Comparison of ENCODE assay signal across 37 cellular contexts in genomic region chr13:93293716-93294115, GRCh38.
"Had no signal": no experiment of that assay in that cellular context is flagged by ENCODE, and none has a peak within 500 bp of the region (broad histone marks: within the 10 kb centered on the region; RNA-seq: fewer than 3 reads in every experiment).

No MANE protein-coding gene starts in this region.

- H3K9me3 Mint-ChIP-seq: activated CD4-positive, alpha-beta memory T cell treated with anti-CD3 and anti-CD28 coated beads for 36 hours; activated CD8-positive, alpha-beta T cell treated with anti-CD3 and anti-CD28 coated beads for 36 hours; activated naive CD4-positive, alpha-beta T cell treated with anti-CD3 and anti-CD28 coated beads for 36 hours; activated T-cell treated with anti-CD3 and anti-CD28 coated beads, Interleukin-2, amount 50 U/mL, for 4 hours; T-helper 1 cell treated with Interleukin-12 subunit alpha and Interleukin-12 subunit beta and Interleukin-4 antibody, amounts not matched to agents 30 μg/mL and 1 μg/mL, for 36 hours; T-helper 2 cell treated with Interferon-gamma antibody and Interleukin-4, amounts not matched to agents 5 μg/mL and 100 μg/mL, for 36 hours had no signal

- ATAC-seq: activated CD4-positive, alpha-beta T cell treated with anti-CD3 and anti-CD28 coated beads for 36 hours; activated CD4-positive, CD25-positive, alpha-beta regulatory T cell treated with anti-CD3 and anti-CD28 coated beads, Interleukin-2, amount 50 U/mL, for 24 hours; activated CD8-positive, alpha-beta T cell treated with anti-CD3 and anti-CD28 coated beads for 36 hours; activated naive CD4-positive, alpha-beta T cell treated with anti-CD3 and anti-CD28 coated beads, Interleukin-2, amount 50 U/mL, for 72 hours; activated T-cell treated with anti-CD3 and anti-CD28 coated beads, Interleukin-2, amount 50 U/mL, for 4 hours; activated T-cell treated with anti-CD3 and anti-CD28 coated beads, Interleukin-2, amount 50 U/mL, for 72 hours; activated T-helper 17 cell treated with anti-CD3 and anti-CD28 coated beads, Interleukin-2, amount 50 U/mL, for 72 hours; body of pancreas had no signal

- H3K4me3 Mint-ChIP-seq: activated CD4-positive, alpha-beta memory T cell treated with anti-CD3 and anti-CD28 coated beads for 36 hours; activated CD4-positive, alpha-beta T cell treated with anti-CD3 and anti-CD28 coated beads for 36 hours; activated CD8-positive, alpha-beta T cell treated with anti-CD3 and anti-CD28 coated beads for 36 hours; activated naive CD4-positive, alpha-beta T cell treated with anti-CD3 and anti-CD28 coated beads for 36 hours; activated naive CD8-positive, alpha-beta T cell treated with anti-CD3 and anti-CD28 coated beads for 36 hours; activated T-cell treated with anti-CD3 and anti-CD28 coated beads, Interleukin-2, amount 50 U/mL, for 4 hours; activated T-cell treated with anti-CD3 and anti-CD28 coated beads, Interleukin-2, amount 50 U/mL, for 72 hours; activated T-helper 1 cell treated with anti-CD3 and anti-CD28 coated beads, Interleukin-12 subunit alpha, Interleukin-12 subunit beta, Interleukin-2, Interleukin-4 antibody, amounts not matched to agents 30 ng/mL and 10 ng/mL and 1 ng/mL, durations not matched to agents 14 hours and 24 hours and 36 hours; activated T-helper 17 cell treated with anti-CD3 and anti-CD28 coated beads, Interleukin-2, amount 50 U/mL, for 72 hours; T-helper 1 cell treated with Interleukin-12 subunit alpha and Interleukin-12 subunit beta and Interleukin-4 antibody, amounts not matched to agents 30 μg/mL and 1 μg/mL, for 36 hours; T-helper 2 cell treated with Interferon-gamma antibody and Interleukin-4, amounts not matched to agents 5 μg/mL and 100 μg/mL, for 36 hours had no signal

- H3K27me3 ChIP-seq: adrenal gland, body of pancreas, brain microvascular endothelial cell, breast epithelium had no signal

- H3K27ac Mint-ChIP-seq: activated CD4-positive, alpha-beta memory T cell treated with anti-CD3 and anti-CD28 coated beads for 36 hours; activated CD4-positive, alpha-beta T cell treated with anti-CD3 and anti-CD28 coated beads for 36 hours; activated CD8-positive, alpha-beta T cell treated with anti-CD3 and anti-CD28 coated beads for 36 hours; activated naive CD4-positive, alpha-beta T cell treated with anti-CD3 and anti-CD28 coated beads for 36 hours; activated naive CD4-positive, alpha-beta T cell treated with anti-CD3 and anti-CD28 coated beads, Interleukin-2, amount 50 U/mL, for 72 hours; activated naive CD8-positive, alpha-beta T cell treated with anti-CD3 and anti-CD28 coated beads for 36 hours; activated T-cell treated with anti-CD3 and anti-CD28 coated beads, Interleukin-2, amount 50 U/mL, for 72 hours; activated T-helper 1 cell treated with anti-CD3 and anti-CD28 coated beads, Interleukin-12 subunit alpha, Interleukin-12 subunit beta, Interleukin-2, Interleukin-4 antibody, amounts not matched to agents 30 ng/mL and 10 ng/mL and 1 ng/mL, durations not matched to agents 14 hours and 24 hours and 36 hours; activated T-helper 17 cell treated with anti-CD3 and anti-CD28 coated beads, Interleukin-2, amount 50 U/mL, for 72 hours; T-helper 1 cell treated with Interleukin-12 subunit alpha and Interleukin-12 subunit beta and Interleukin-4 antibody, amounts not matched to agents 30 μg/mL and 1 μg/mL, for 36 hours; T-helper 2 cell treated with Interferon-gamma antibody and Interleukin-4, amounts not matched to agents 5 μg/mL and 100 μg/mL, for 36 hours had no signal

- H3K4me3 ChIP-seq: adrenal gland, body of pancreas, breast epithelium had no signal

- H3K4me1 Mint-ChIP-seq: activated T-helper 17 cell treated with anti-CD3 and anti-CD28 coated beads, Interleukin-2, amount 50 U/mL, for 72 hours had no signal

- H3K27ac ChIP-seq: adrenal gland, body of pancreas, brain microvascular endothelial cell, breast epithelium, VCaP had no signal

- H3K4me1 ChIP-seq: adrenal gland, body of pancreas, breast epithelium had no signal

- H3K36me3 Mint-ChIP-seq: activated CD4-positive, alpha-beta memory T cell treated with anti-CD3 and anti-CD28 coated beads for 36 hours; activated naive CD4-positive, alpha-beta T cell treated with anti-CD3 and anti-CD28 coated beads, Interleukin-2, amount 50 U/mL, for 72 hours; activated naive CD8-positive, alpha-beta T cell treated with anti-CD3 and anti-CD28 coated beads for 36 hours had no signal

- H3K36me3 ChIP-seq: adrenal gland, brain microvascular endothelial cell, breast epithelium had no signal

- H3K27me3 Mint-ChIP-seq: activated CD4-positive, alpha-beta memory T cell treated with anti-CD3 and anti-CD28 coated beads for 36 hours; activated CD4-positive, alpha-beta T cell treated with anti-CD3 and anti-CD28 coated beads for 36 hours had no signal

- FAIRE-seq: astrocyte had no signal

- DNase-seq: activated CD4-positive, alpha-beta memory T cell treated with anti-CD3 and anti-CD28 coated beads for 36 hours; activated CD4-positive, alpha-beta T cell treated with anti-CD3 and anti-CD28 coated beads for 1 hour; activated CD4-positive, alpha-beta T cell treated with anti-CD3 and anti-CD28 coated beads for 36 hours; activated CD4-positive, alpha-beta T cell treated with anti-CD3 and anti-CD28 coated beads for 48 hours; activated CD4-positive, alpha-beta T cell treated with anti-CD3 and anti-CD28 coated beads, Interleukin-2, amount 50 U/mL, for 1 hour; activated CD4-positive, alpha-beta T cell treated with anti-CD3 and anti-CD28 coated beads, Interleukin-2, amount 50 U/mL, for 4 hours; activated CD4-positive, CD25-positive, alpha-beta regulatory T cell; activated CD8-positive, alpha-beta memory T cell treated with anti-CD3 and anti-CD28 coated beads, Interleukin-2, amount 50 U/mL, for 4 hours; activated CD8-positive, alpha-beta T cell treated with anti-CD3 and anti-CD28 coated beads for 36 hours; activated effector memory CD4-positive, alpha-beta T cell treated with anti-CD3 and anti-CD28 coated beads, Interleukin-2, amount 50 U/mL, for 16 hours; activated gamma-delta T cell treated with Interleukin-2 at 50 U/mL for 16 hours; activated naive CD4-positive, alpha-beta T cell; activated naive CD4-positive, alpha-beta T cell treated with anti-CD3 and anti-CD28 coated beads for 36 hours; activated naive CD4-positive, alpha-beta T cell treated with anti-CD3 and anti-CD28 coated beads, Interleukin-2, amount 50 U/mL, for 16 hours; activated naive CD8-positive, alpha-beta T cell treated with anti-CD3 and anti-CD28 coated beads for 36 hours; activated T-cell treated with anti-CD3 and anti-CD28 coated beads for 4 hours; activated T-cell treated with anti-CD3 and anti-CD28 coated beads, Interleukin-2, amount 50 U/mL, for 1 hour; activated T-cell treated with anti-CD3 and anti-CD28 coated beads, Interleukin-2, amount 50 U/mL, for 4 hours; activated T-cell treated with anti-CD3 and anti-CD28 coated beads, Interleukin-2, amount 50 U/mL, for 72 hours; adrenal gland; amniotic stem cell; aorta; body of pancreas; brain microvascular endothelial cell; central memory CD4-positive, alpha-beta T cell; T-helper 1 cell; T-helper 2 cell; T-helper 9 cell had no signal

- H3K9me3 ChIP-seq: adrenal gland, body of pancreas, breast epithelium had no signal
